Comparison of ENCODE assay signal across 12 cellular contexts in the genomic region with DNA sequence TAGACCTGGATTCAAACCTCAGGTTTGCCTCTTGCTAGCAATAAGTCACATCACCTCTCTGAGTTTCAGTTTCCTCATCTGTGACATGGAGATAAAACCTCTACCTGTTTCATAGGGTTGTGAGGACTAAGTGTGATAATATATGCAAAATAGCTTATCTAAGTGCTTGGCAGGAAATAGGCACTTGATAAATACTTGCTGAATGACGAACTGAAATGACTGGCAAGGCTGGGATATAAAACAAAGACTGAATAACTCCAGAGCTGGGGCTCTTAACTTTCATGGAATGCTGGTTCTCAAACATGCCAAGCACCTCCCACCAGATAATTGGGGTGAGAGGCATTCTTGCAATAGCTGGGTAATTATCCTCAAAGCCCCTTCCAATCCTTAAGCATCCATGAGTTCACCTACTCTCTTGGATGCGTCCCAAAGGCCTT.
DNase-seq lines count a peak whose midpoint lies in the region; ATAC-seq and TF ChIP-seq lines count a peak whose summit lies in the region.
"Had no signal": no experiment of that assay in that cellular context is flagged by ENCODE, and none has a peak within 500 bp of the region (broad histone marks: within the 10 kb centered on the region; RNA-seq: fewer than 3 reads in every experiment).

No MANE protein-coding gene starts in this region.

- no peak for TF ChIP-seq RAD21 in HCT116 (IDR thresholded peaks at IDR 0.05; ENCODE audit: low read depth)

- no peaks in the 10 kb centered on the region for H3K79me2 ChIP-seq in HCT116 (ENCODE audit: insufficient read depth, low read length)

- no TSS peak for BruUV-seq in HCT116 (replicated peaks; lab: Mats Ljungman, UMichigan)

- no peaks in the 10 kb centered on the region for H4K20me1 ChIP-seq in HCT116 (ENCODE audit: insufficient read depth)

- intact Hi-C loops in HCT116 (cut with micrococcal nuclease) = loop anchor here (5.0 kb wide), 1 partner anchor 182 kb away; no protein-coding TSS in a partner anchor

- DNase-seq in A172 (ENCODE audit: low spot score) (peak; percentile 99), HCT116 (ENCODE audit: low read depth, low spot score) (no peak), amniotic stem cell (lab: John Stamatoyannopoulos, UW) (peak; percentile 24), kidney epithelial cell (ENCODE audit: low read depth) (peak; percentile 70), NOMO-1 (lab: John Stamatoyannopoulos, UW; ENCODE audit: unreplicated experiment in 2 of 2) (no peak), NCI-H1930 (lab: John Stamatoyannopoulos, UW) (no peak), SHP77 (lab: John Stamatoyannopoulos, UW) (no peak), putamen (ENCODE audit: low spot score) (no peak)
- DNase-seq: activated CD4-positive, alpha-beta T cell treated with anti-CD3 and anti-CD28 coated beads, Interleukin-2, amount 10 ng/mL, durations not matched to agents 7 days and 5 days; midbrain; NCI-H446 had no signal

- TF ChIP-seq CTCF in HCT116 (IDR thresholded peaks at IDR 0.05 in 2 of 3, conservative IDR thresholded peaks at IDR 0.05 in 1 of 3; ENCODE audit: borderline replicate concordance in 1 of 3, insufficient read depth in 1 of 3, low read depth in 2 of 3, low read length in 2 of 3) (no peak), kidney epithelial cell (IDR thresholded peaks at IDR 0.05; ENCODE audit: insufficient read depth, low read length, poor library complexity, severe bottlenecking) (no peak)

- H3K36me3 ChIP-seq in HCT116 (ENCODE audit: control insufficient read depth in 1 of 2, insufficient read depth in 2 of 2, low read length in 2 of 2) (no peaks in the 10 kb centered on the region), kidney epithelial cell (ENCODE audit: control insufficient read depth, insufficient read depth, low read length) (no peaks in the 10 kb centered on the region)

- CTCF ChIA-PET in HCT116 (lab: Charles Lee) = interaction anchor here (0.8 to 4.5 kb wide), 7 partner anchors 44 to 201 kb away, joined by 3 to 36 read pairs (median 3); no protein-coding TSS in a partner anchor

- peak overlapping the region; percentile 19; the same call in 1 of the 2 replicates for H3K27ac ChIP-seq in HCT116 (ENCODE audit: low read depth, low read length)
- H3K27ac ChIP-seq: C4-2B had no signal

- peak overlapping the region; percentile 52 for H2AFZ ChIP-seq in HCT116 (ENCODE audit: low read depth, low read length, poor library complexity, severe bottlenecking)

- no peaks in the 10 kb centered on the region for H3K9me3 ChIP-seq in HCT116 (ENCODE audit: control insufficient read depth in 1 of 2, insufficient read depth in 1 of 2, low read depth in 1 of 2, low read length in 2 of 2)

- H3K9me2 ChIP-seq in HCT116 (ENCODE audit: insufficient read depth) = no peaks in the 10 kb centered on the region

- RAD21 ChIA-PET in HCT116 (lab: Charles Lee; ENCODE audit: low non-redundant PET in 1 of 2, low total read pairs in 2 of 2, uncharacterized antibody in 2 of 2, unreplicated experiment in 2 of 2) = interaction anchor here in 1 of 2 experiments (1.9 kb wide), 1 partner anchor 201 kb away, joined by 6 read pairs; no protein-coding TSS in a partner anchor

- H3K9ac ChIP-seq in HCT116 (ENCODE audit: low read length) = peak overlapping the region; percentile 40; the same call in 1 of the 2 replicates

- POLR2A ChIA-PET in HCT116 (lab: Charles Lee) = no interaction called here

- peak overlapping the region; percentile 71 for H3K4me2 ChIP-seq in HCT116 (ENCODE audit: low read length)

- H3K27me3 ChIP-seq in HCT116 (ENCODE audit: insufficient read depth, low read length) (no peaks in the 10 kb centered on the region), kidney epithelial cell (ENCODE audit: control insufficient read depth, insufficient read depth, low read length) (no peaks in the 10 kb centered on the region)

- no peak for TF ChIP-seq POLR2A in HCT116 (IDR thresholded peaks at IDR 0.05; ENCODE audit: borderline replicate concordance, extremely low read depth, insufficient read depth, insufficient read length)

- H3K4me1 ChIP-seq in HCT116 (ENCODE audit: control insufficient read depth in 1 of 2, insufficient read depth in 2 of 2, low read length in 2 of 2) = peaks cover 21 to 65% of the 10 kb centered on the region in 2 experiments

- ATAC-seq in HCT116 = no peak; the same call in 1 of the 2 replicates

- H3K4me3 ChIP-seq in HCT116 (replicated peaks in 1 of 2; ENCODE audit: low read depth in 1 of 2, low read length in 2 of 2) (no peak overlapping the region), kidney epithelial cell (ENCODE audit: low read depth, low read length) (no peak overlapping the region)

TF ChIP-seq in HCT116, 20 proteins besides CTCF, POLR2A, EP300 and RAD21:
- TF ChIP-seq, protein P1, sequence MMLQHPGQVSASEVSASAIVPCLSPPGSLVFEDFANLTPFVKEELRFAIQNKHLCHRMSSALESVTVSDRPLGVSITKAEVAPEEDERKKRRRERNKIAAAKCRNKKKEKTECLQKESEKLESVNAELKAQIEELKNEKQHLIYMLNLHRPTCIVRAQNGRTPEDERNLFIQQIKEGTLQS (IDR thresholded peaks at IDR 0.05) = no peak
- TF ChIP-seq SP1 (IDR thresholded peaks at IDR 0.05; ENCODE audit: low read depth) (no peak), SIN3A (IDR thresholded peaks at IDR 0.05; ENCODE audit: low read depth) (no peak), CEBPB (IDR thresholded peaks at IDR 0.05; ENCODE audit: low read depth) (no peak), CBX3 (IDR thresholded peaks at IDR 0.05; ENCODE audit: low read depth) (no peak), REST (IDR thresholded peaks at IDR 0.05; ENCODE audit: low read depth) (no peak), SRF (IDR thresholded peaks at IDR 0.05; ENCODE audit: low read depth) (no peak), ELF1 (IDR thresholded peaks at IDR 0.05; ENCODE audit: borderline replicate concordance, low read depth) (no peak), MAX (IDR thresholded peaks at IDR 0.05) (no peak), JUND (IDR thresholded peaks at IDR 0.05) (no peak), EZH2 (IDR thresholded peaks at IDR 0.05) (no peak)

Comparison
In these comparisons a context has a peak if more than half of its experiments do, and no peak if none do; other contexts are left out.
1. DNase-seq: peak in A172 (single experiment), amniotic stem cell (single experiment) and kidney epithelial cell (single experiment); none in HCT116 (single experiment), NOMO-1 (0 of 2), NCI-H1930 (0 of 2), SHP77 (0 of 2) and putamen (single experiment).